Comparison of ENCODE assay signal across 24 cellular contexts in genomic region chr6:12569646-12570045, GRCh38.
"Had no signal": no experiment of that assay in that cellular context is flagged by ENCODE, and none has a peak within 500 bp of the region (broad histone marks: within the 10 kb centered on the region; RNA-seq: fewer than 3 reads in every experiment).

No MANE protein-coding gene starts in this region.

- ATAC-seq: T-cell had no signal

- H3K27me3 Mint-ChIP-seq: activated naive CD4-positive, alpha-beta T cell treated with anti-CD3 and anti-CD28 coated beads, Interleukin-2, amount 10 ng/mL, durations not matched to agents 7 days and 5 days; T-cell had no signal

- H3K27ac Mint-ChIP-seq: activated CD4-positive, alpha-beta memory T cell treated with anti-CD3 and anti-CD28 coated beads for 36 hours; activated CD4-positive, alpha-beta T cell treated with anti-CD3 and anti-CD28 coated beads, Interleukin-2, amount 10 ng/mL, durations not matched to agents 7 days and 5 days; activated naive CD4-positive, alpha-beta T cell treated with anti-CD3 and anti-CD28 coated beads, Interleukin-2, amount 10 ng/mL, durations not matched to agents 7 days and 5 days; activated naive CD8-positive, alpha-beta T cell treated with anti-CD3 and anti-CD28 coated beads for 36 hours; activated T-helper 2 cell treated with anti-CD3 and anti-CD28 coated beads, Interferon-gamma antibody, Interleukin-2, Interleukin-4, amounts not matched to agents 10 μg/mL and 5 μg/mL and 100 μg/mL, durations not matched to agents 14 hours and 24 hours and 36 hours; T-cell had no signal

- H3K4me1 Mint-ChIP-seq: activated CD4-positive, alpha-beta T cell treated with anti-CD3 and anti-CD28 coated beads, Interleukin-2, amount 10 ng/mL, durations not matched to agents 7 days and 5 days; activated naive CD4-positive, alpha-beta T cell treated with anti-CD3 and anti-CD28 coated beads, Interleukin-2, amount 10 ng/mL, durations not matched to agents 7 days and 5 days; activated naive CD8-positive, alpha-beta T cell treated with anti-CD3 and anti-CD28 coated beads for 36 hours; T-cell had no signal

- H3K4me3 Mint-ChIP-seq: activated CD4-positive, alpha-beta memory T cell treated with anti-CD3 and anti-CD28 coated beads for 36 hours; activated CD4-positive, alpha-beta T cell treated with anti-CD3 and anti-CD28 coated beads, Interleukin-2, amount 10 ng/mL, durations not matched to agents 7 days and 5 days; activated naive CD4-positive, alpha-beta T cell treated with anti-CD3 and anti-CD28 coated beads, Interleukin-2, amount 10 ng/mL, durations not matched to agents 7 days and 5 days; activated naive CD8-positive, alpha-beta T cell treated with anti-CD3 and anti-CD28 coated beads for 36 hours; T-cell had no signal

- DNase-seq: activated CD4-positive, alpha-beta memory T cell treated with anti-CD3 and anti-CD28 coated beads for 36 hours; activated CD4-positive, alpha-beta T cell treated with anti-CD3 and anti-CD28 coated beads, Interleukin-2, amount 10 ng/mL, durations not matched to agents 7 days and 5 days; activated CD4-positive, CD25-positive, alpha-beta regulatory T cell; activated CD8-positive, alpha-beta memory T cell treated with anti-CD3 and anti-CD28 coated beads for 24 hours; activated gamma-delta T cell treated with Interleukin-2 at 50 U/mL for 16 hours; activated naive CD4-positive, alpha-beta T cell treated with anti-CD3 and anti-CD28 coated beads, Interleukin-2, amount 10 ng/mL, durations not matched to agents 7 days and 5 days; activated naive CD8-positive, alpha-beta T cell treated with anti-CD3 and anti-CD28 coated beads for 36 hours; activated T-cell treated with anti-CD3 and anti-CD28 coated beads, Interleukin-2, amount 50 U/mL, for 48 hours; central memory CD4-positive, alpha-beta T cell; MM.1S; NCI-H1105; NCI-H1436; NCI-H1694 treated with DMSO at 0.1 percent for 48 hours; NCI-H2029 treated with DMSO at 0.1 percent for 48 hours; NCI-H2171; NCI-H2227 treated with DMSO at 0.1 percent for 48 hours; NCI-H526; NCI-H82; NK-92 treated with Interleukin-12 subunit alpha and Interleukin-12 subunit beta, amount 100 ng/mL, for 24 hours; SIG-M5; T-cell; T-helper 2 cell; T1000 had no signal

- H3K9me3 Mint-ChIP-seq: activated CD4-positive, alpha-beta memory T cell treated with anti-CD3 and anti-CD28 coated beads for 36 hours; activated CD4-positive, alpha-beta T cell treated with anti-CD3 and anti-CD28 coated beads, Interleukin-2, amount 10 ng/mL, durations not matched to agents 7 days and 5 days; activated naive CD4-positive, alpha-beta T cell treated with anti-CD3 and anti-CD28 coated beads, Interleukin-2, amount 10 ng/mL, durations not matched to agents 7 days and 5 days; activated naive CD8-positive, alpha-beta T cell treated with anti-CD3 and anti-CD28 coated beads for 36 hours; activated T-helper 2 cell treated with anti-CD3 and anti-CD28 coated beads, Interferon-gamma antibody, Interleukin-2, Interleukin-4, amounts not matched to agents 10 μg/mL and 5 μg/mL and 100 μg/mL, durations not matched to agents 14 hours and 24 hours and 36 hours had no signal

- H3K36me3 Mint-ChIP-seq: activated CD4-positive, alpha-beta memory T cell treated with anti-CD3 and anti-CD28 coated beads for 36 hours; activated naive CD4-positive, alpha-beta T cell treated with anti-CD3 and anti-CD28 coated beads, Interleukin-2, amount 10 ng/mL, durations not matched to agents 7 days and 5 days; activated naive CD8-positive, alpha-beta T cell treated with anti-CD3 and anti-CD28 coated beads for 36 hours; T-cell had no signal
